1 cellular context compared by ENCODE assay signal in the genomic region with DNA sequence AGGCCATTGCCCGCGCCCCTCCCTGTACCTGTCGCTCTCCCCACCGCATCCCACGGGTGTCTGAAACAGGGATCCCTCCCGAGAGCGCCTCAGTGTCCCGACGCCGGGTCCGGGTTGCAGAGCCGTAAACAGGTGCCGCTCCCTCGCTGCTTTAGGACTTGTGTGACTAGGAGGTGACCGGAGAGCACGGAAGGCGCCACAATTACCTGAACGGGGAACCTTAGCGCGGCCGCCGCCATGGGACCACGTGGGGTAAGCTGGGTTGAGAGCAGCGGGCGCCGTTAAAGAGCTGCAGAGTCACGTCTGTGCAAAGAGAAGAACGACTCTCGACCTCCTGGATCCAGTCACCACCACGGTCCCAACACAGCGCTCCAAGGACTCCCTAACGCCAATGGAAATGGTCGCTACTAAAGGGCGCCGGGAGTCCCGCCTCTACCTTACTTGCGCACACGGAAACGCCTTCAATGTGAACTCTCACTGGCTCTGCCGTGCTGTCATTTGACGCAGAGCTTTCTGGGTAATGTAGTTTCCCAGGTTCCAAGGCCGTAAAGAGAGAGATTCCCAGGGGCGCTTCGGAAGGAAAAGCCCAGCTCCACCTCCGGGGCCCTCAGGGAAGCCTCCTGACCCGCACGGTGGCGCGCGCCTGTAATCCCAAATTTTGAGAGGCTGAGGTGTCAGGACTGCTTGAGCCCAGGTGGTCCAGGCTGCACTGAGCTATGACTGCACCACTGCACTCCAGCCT.
TF ChIP-seq lines count a peak whose summit lies in the region.

A gene (minus strand): TSS at position 409 of the 742 bp plus-strand sequence. CDS start 170 bp downstream, at position 239.

TF ChIP-seq in SK-N-SH, 30 proteins besides CTCF, POLR2A, EP300 and RAD21 (continued from another document):
- TF ChIP-seq NRF1 (IDR thresholded peaks at IDR 0.05; ENCODE audit: low read depth, low read length) = peak; percentile 75
- no peak for TF ChIP-seq JUND (IDR thresholded peaks at IDR 0.05)
- TF ChIP-seq, protein P1, sequence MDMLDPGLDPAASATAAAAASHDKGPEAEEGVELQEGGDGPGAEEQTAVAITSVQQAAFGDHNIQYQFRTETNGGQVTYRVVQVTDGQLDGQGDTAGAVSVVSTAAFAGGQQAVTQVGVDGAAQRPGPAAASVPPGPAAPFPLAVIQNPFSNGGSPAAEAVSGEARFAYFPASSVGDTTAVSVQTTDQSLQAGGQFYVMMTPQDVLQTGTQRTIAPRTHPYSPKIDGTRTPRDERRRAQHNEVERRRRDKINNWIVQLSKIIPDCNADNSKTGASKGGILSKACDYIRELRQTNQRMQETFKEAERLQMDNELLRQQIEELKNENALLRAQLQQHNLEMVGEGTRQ (IDR thresholded peaks at IDR 0.05; ENCODE audit: borderline replicate concordance, low read depth, low read length) = no peak
- TF ChIP-seq TEAD4 (IDR thresholded peaks at IDR 0.05; ENCODE audit: borderline replicate concordance, insufficient read depth) = no peak
- TF ChIP-seq FOSL2 (IDR thresholded peaks at IDR 0.05; ENCODE audit: borderline replicate concordance, low read depth) = no peak
- TF ChIP-seq, protein P2, sequence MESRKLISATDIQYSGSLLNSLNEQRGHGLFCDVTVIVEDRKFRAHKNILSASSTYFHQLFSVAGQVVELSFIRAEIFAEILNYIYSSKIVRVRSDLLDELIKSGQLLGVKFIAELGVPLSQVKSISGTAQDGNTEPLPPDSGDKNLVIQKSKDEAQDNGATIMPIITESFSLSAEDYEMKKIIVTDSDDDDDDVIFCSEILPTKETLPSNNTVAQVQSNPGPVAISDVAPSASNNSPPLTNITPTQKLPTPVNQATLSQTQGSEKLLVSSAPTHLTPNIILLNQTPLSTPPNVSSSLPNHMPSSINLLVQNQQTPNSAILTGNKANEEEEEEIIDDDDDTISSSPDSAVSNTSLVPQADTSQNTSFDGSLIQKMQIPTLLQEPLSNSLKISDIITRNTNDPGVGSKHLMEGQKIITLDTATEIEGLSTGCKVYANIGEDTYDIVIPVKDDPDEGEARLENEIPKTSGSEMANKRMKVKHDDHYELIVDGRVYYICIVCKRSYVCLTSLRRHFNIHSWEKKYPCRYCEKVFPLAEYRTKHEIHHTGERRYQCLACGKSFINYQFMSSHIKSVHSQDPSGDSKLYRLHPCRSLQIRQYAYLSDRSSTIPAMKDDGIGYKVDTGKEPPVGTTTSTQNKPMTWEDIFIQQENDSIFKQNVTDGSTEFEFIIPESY (IDR thresholded peaks at IDR 0.05; ENCODE audit: borderline replicate concordance, low read depth) = no peak
- TF ChIP-seq SIN3A (IDR thresholded peaks at IDR 0.05; ENCODE audit: borderline replicate concordance, low read depth, low read length) = peak; percentile 61; the same call in 1 of the 2 replicates
- TF ChIP-seq ELF1 (IDR thresholded peaks at IDR 0.05) = peak; percentile 93
- TF ChIP-seq, protein P3, sequence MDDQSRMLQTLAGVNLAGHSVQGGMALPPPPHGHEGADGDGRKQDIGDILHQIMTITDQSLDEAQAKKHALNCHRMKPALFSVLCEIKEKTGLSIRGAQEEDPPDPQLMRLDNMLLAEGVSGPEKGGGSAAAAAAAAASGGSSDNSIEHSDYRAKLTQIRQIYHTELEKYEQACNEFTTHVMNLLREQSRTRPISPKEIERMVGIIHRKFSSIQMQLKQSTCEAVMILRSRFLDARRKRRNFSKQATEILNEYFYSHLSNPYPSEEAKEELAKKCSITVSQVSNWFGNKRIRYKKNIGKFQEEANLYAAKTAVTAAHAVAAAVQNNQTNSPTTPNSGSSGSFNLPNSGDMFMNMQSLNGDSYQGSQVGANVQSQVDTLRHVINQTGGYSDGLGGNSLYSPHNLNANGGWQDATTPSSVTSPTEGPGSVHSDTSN (IDR thresholded peaks at IDR 0.05) = peak; percentile 99
- no peak for TF ChIP-seq FOXJ3 (CRISPR knock-in tag; IDR thresholded peaks at IDR 0.05)
- TF ChIP-seq MXI1 (IDR thresholded peaks at IDR 0.05; ENCODE audit: low read depth, low read length) = peak; percentile 79
- TF ChIP-seq CHD2 (IDR thresholded peaks at IDR 0.05; ENCODE audit: low read length, partially characterized antibody) = peak; percentile 85
- TF ChIP-seq RXRA (IDR thresholded peaks at IDR 0.05; ENCODE audit: borderline replicate concordance, low read depth) = no peak
- TF ChIP-seq EZH2phosphoT487 (IDR thresholded peaks at IDR 0.05; ENCODE audit: borderline replicate concordance, low read depth) = no peak
- no peak for TF ChIP-seq NFIC (IDR thresholded peaks at IDR 0.05; ENCODE audit: borderline replicate concordance)
- TF ChIP-seq, protein P4, sequence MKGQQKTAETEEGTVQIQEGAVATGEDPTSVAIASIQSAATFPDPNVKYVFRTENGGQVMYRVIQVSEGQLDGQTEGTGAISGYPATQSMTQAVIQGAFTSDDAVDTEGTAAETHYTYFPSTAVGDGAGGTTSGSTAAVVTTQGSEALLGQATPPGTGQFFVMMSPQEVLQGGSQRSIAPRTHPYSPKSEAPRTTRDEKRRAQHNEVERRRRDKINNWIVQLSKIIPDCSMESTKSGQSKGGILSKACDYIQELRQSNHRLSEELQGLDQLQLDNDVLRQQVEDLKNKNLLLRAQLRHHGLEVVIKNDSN (IDR thresholded peaks at IDR 0.05; ENCODE audit: borderline replicate concordance, low read depth) = no peak
